Comparison of ENCODE assay signal across 8 cellular contexts in the genomic region with DNA sequence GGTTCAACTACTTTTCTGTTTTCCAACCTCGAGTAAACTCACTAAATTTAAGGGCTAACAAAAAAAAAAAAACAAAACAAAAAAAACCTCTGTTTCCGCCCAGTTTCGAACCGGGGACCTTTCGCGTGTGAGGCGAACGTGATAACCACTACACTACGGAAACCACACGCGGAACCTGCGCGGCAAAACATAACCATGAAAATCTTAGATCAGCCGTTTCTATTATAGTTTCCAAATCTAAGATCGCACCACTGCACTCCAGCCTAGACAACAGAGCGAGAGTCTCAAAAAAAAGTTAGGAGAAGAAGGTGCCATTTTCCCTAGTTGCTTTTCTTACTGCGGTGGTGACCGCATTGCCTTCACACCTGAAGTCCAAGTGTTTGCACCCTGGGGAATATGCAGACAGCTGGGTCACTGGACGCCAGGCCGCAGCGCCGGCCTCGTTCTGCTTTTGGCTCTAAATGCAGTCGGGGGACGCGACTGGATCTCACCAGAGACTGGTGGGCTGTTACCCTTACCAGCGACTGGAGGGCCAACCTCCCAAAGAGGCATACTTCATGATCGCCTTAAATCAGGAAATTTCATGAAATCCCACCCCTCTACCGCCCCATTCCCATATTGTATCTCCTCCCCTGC.
DNase-seq lines count a peak whose midpoint lies in the region; ATAC-seq and TF ChIP-seq lines count a peak whose summit lies in the region.
"Not testable (repeated sequence)": the region's sequence is repeated elsewhere in the genome, so short reads cannot be mapped to it uniquely, and the experiment has no call there.

No MANE protein-coding gene starts in this region.

- H3K9ac ChIP-seq in OCI-LY3 (ENCODE audit: low read length), result not testable (repeated sequence)

- not testable (repeated sequence) for H3K27me3 ChIP-seq in OCI-LY3 (ENCODE audit: low read depth, low read length); ectodermal cell (ENCODE audit: control insufficient read depth, insufficient read depth, low read length, poor library complexity, severe bottlenecking); osteoblast (ENCODE audit: insufficient read depth, low read length)

- ATAC-seq in activated T-cell treated with anti-CD3 and anti-CD28 coated beads, Interleukin-2, amount 50 U/mL, for 4 hours, result peak in 1 of 2 donors; percentile 38

- H3K4me2 ChIP-seq in OCI-LY3 (ENCODE audit: low read length) (peak overlapping the region; percentile 44), osteoblast (ENCODE audit: insufficient read depth, low read length) (peak overlapping the region; percentile 56)

- H3K4me1 ChIP-seq in OCI-LY3 (ENCODE audit: low read length); ectodermal cell (ENCODE audit: control insufficient read depth, insufficient read depth, low read length); osteoblast (ENCODE audit: insufficient read depth, low read length): not testable (repeated sequence)

- not testable (repeated sequence) for H3K4me1 Mint-ChIP-seq in HFFc6 (ENCODE audit: low read depth); activated T-cell treated with anti-CD3 and anti-CD28 coated beads, Interleukin-2, amount 50 U/mL, for 4 hours (ENCODE audit: low read depth)

- H3K27ac ChIP-seq in OCI-LY3 (ENCODE audit: low read length); ectodermal cell (ENCODE audit: insufficient read depth, low read depth, low read length, poor library complexity, severe bottlenecking); osteoblast (ENCODE audit: low read depth, low read length): not testable (repeated sequence)

- H3K36me3 ChIP-seq in OCI-LY3 (replicated peaks; ENCODE audit: low read depth, low read length); ectodermal cell (ENCODE audit: control insufficient read depth, insufficient read depth, low read length); osteoblast (ENCODE audit: insufficient read depth, low read length): not testable (repeated sequence)

- H3K4me3 ChIP-seq in OCI-LY3 (ENCODE audit: low read length), result peak overlapping the region; percentile 65
- peak overlapping the region; percentile 58 for H3K4me3 ChIP-seq in ectodermal cell (ENCODE audit: insufficient read depth, low read depth, low read length)
- peak overlapping the region; percentile 66 for H3K4me3 ChIP-seq in iPS-18c (ENCODE audit: insufficient read depth, low read depth, low read length)
- H3K4me3 ChIP-seq in osteoblast (ENCODE audit: insufficient read depth, low read length), result peak overlapping the region; percentile 67

- not testable (repeated sequence) for H3K36me3 Mint-ChIP-seq in HFFc6 (ENCODE audit: low read depth); activated T-cell treated with anti-CD3 and anti-CD28 coated beads, Interleukin-2, amount 50 U/mL, for 4 hours (ENCODE audit: insufficient read depth)

- H3K9me3 ChIP-seq in OCI-LY3 (ENCODE audit: insufficient read depth, low read length); ectodermal cell (ENCODE audit: control insufficient read depth, low read length); iPS-18c (ENCODE audit: control insufficient read depth, insufficient read depth, low read length); osteoblast (ENCODE audit: low read depth, low read length): not testable (repeated sequence)

- H3K9me3 Mint-ChIP-seq in HFFc6; activated T-cell treated with anti-CD3 and anti-CD28 coated beads, Interleukin-2, amount 50 U/mL, for 4 hours: not testable (repeated sequence)

- not testable (repeated sequence) for TF ChIP-seq CTCF in HFFc6 (IDR thresholded peaks at IDR 0.05); OCI-LY3 (IDR thresholded peaks at IDR 0.05; ENCODE audit: low read depth, low read length); osteoblast (IDR thresholded peaks at IDR 0.05; ENCODE audit: extremely low read depth, low read depth, low read length)

- H3K4me3 Mint-ChIP-seq in HFFc6, result peak overlapping the region; percentile 88
- peak overlapping the region; percentile 63 for H3K4me3 Mint-ChIP-seq in activated T-cell treated with anti-CD3 and anti-CD28 coated beads, Interleukin-2, amount 50 U/mL, for 4 hours

- not testable (repeated sequence) for H4K20me1 ChIP-seq in OCI-LY3 (ENCODE audit: insufficient read depth, low read length); osteoblast (ENCODE audit: insufficient read depth, low read length)

- WGBS in ectodermal cell, 2 experiments, result 1 to 3% methylated on average over 27 of the region's 29 CpGs

- H3K79me2 ChIP-seq in OCI-LY3 (ENCODE audit: low read length); osteoblast (ENCODE audit: insufficient read depth, low read length): not testable (repeated sequence)

- not testable (repeated sequence) for H3K27me3 Mint-ChIP-seq in HFFc6 (ENCODE audit: insufficient read depth); activated T-cell treated with anti-CD3 and anti-CD28 coated beads, Interleukin-2, amount 50 U/mL, for 4 hours (ENCODE audit: low read depth)

- DNase-seq in Daoy (ENCODE audit: low read depth) (peak; percentile 1), HFFc6 (peak; percentile 40), superior temporal gyrus (ENCODE audit: extremely low spot score) (peak; percentile 11)
- DNase-seq in activated T-cell treated with anti-CD3 and anti-CD28 coated beads, Interleukin-2, amount 50 U/mL, for 4 hours; osteoblast (ENCODE audit: insufficient read length, low spot score, missing footprints): not testable (repeated sequence)

- not testable (repeated sequence) for H2AFZ ChIP-seq in OCI-LY3 (ENCODE audit: low read depth, low read length); osteoblast (ENCODE audit: low read length)

- H3K27ac Mint-ChIP-seq in HFFc6, result not testable (repeated sequence)
